In the genomic region with DNA sequence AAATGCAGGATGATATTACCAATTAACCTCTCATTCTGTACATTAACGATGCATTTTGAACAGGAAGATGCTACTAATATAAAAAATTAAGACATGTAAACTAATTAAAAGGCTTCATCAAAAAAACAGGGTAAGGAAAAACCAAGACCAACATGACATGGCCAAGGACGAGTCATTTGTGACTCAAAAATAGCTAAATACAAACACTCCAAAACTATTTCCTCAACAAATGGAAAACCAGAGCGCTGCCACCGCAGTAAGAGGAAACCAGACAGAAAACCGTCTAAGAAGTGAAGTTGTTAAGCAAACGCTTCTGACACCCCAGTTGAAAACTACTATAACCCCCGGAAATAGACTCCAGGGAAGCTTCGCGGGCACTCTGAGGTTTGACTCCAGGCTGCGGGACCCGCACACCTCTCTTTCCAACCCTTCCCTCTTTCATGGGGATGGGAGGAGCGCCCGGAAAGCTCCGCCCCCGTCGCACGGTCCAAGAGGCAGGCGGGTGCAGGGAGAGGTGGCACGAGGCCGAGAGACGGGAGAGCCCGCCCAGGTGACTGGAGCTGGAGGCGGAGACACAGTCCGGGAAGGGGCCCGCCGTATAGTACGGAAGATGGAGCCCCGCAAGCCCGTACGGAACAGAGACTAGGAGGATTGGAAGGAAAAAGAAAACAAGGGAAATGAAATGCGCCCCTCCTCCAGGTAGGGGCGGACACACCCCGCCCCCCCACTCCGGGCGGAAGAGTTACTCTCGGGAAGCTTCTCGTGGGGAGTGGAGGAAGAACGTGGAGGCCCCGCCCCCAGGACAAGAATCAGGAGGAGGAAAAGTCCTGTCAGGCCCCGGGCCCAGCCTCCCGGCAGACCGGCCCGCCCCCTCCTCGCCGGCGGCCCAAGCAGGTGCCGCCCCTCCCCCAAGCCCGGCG, we compare ENCODE assay signal across 1 cellular context.
TF ChIP-seq lines count a peak whose summit lies in the region.

No MANE protein-coding gene starts in this region.

TF ChIP-seq in HepG2, 621 proteins besides CTCF, POLR2A, EP300 and RAD21 (continued from another document and continues in another):
- TF ChIP-seq RERE (CRISPR knock-in tag; IDR thresholded peaks at IDR 0.05; ENCODE audit: low read depth) (no peak), NR0B2 (CRISPR knock-in tag; IDR thresholded peaks at IDR 0.05) (no peak), TEF (CRISPR knock-in tag; IDR thresholded peaks at IDR 0.05) (no peak), KDM4B (CRISPR knock-in tag; IDR thresholded peaks at IDR 0.05) (no peak), ZNF460 (CRISPR knock-in tag; IDR thresholded peaks at IDR 0.05; ENCODE audit: borderline replicate concordance) (no peak), RARG (CRISPR knock-in tag; IDR thresholded peaks at IDR 0.05; ENCODE audit: low read depth) (no peak), REXO4 (CRISPR knock-in tag; IDR thresholded peaks at IDR 0.05; ENCODE audit: borderline replicate concordance) (no peak), MED1 (CRISPR knock-in tag; IDR thresholded peaks at IDR 0.05) (no peak), ZHX1 (CRISPR knock-in tag; IDR thresholded peaks at IDR 0.05; ENCODE audit: low read depth) (no peak), PITX1 (CRISPR knock-in tag; IDR thresholded peaks at IDR 0.05) (no peak), XBP1 (CRISPR knock-in tag; IDR thresholded peaks at IDR 0.05) (no peak), RNF2 (conservative IDR thresholded peaks at IDR 0.05; ENCODE audit: low read depth) (0 out of 2 replicates have a peak, but pooled peaks have one; percentile 55), ZNF557 (CRISPR knock-in tag; IDR thresholded peaks at IDR 0.05) (no peak), KMT2B (CRISPR knock-in tag; IDR thresholded peaks at IDR 0.05) (peak; percentile 56), UBTF (CRISPR knock-in tag; IDR thresholded peaks at IDR 0.05) (no peak), MXD1 (CRISPR knock-in tag; IDR thresholded peaks at IDR 0.05) (no peak), RBFOX2 (IDR thresholded peaks at IDR 0.05; ENCODE audit: low read depth, low read length) (peak; percentile 18; the same call in 1 of the 2 replicates), CHD4 (IDR thresholded peaks at IDR 0.05; ENCODE audit: borderline replicate concordance, low read length) (no peak), ISX (CRISPR knock-in tag; conservative IDR thresholded peaks at IDR 0.05) (no peak), TBX3 (IDR thresholded peaks at IDR 0.05; ENCODE audit: borderline replicate concordance) (no peak), ZNF256 (CRISPR knock-in tag; conservative IDR thresholded peaks at IDR 0.05) (no peak), PAWR (CRISPR knock-in tag; IDR thresholded peaks at IDR 0.05; ENCODE audit: borderline replicate concordance) (no peak), SIN3A (IDR thresholded peaks at IDR 0.05; ENCODE audit: borderline replicate concordance, low read depth, low read length) (peak; percentile 88; the same call in 1 of the 2 replicates), IKZF4 (CRISPR knock-in tag; IDR thresholded peaks at IDR 0.05; ENCODE audit: borderline replicate concordance, low read depth, not compliant biosample characterization) (no peak), ZNF883 (CRISPR knock-in tag; IDR thresholded peaks at IDR 0.05; ENCODE audit: not compliant biosample characterization) (no peak), ZNF17 (CRISPR knock-in tag; IDR thresholded peaks at IDR 0.05) (no peak), ZNF670 (CRISPR knock-in tag; IDR thresholded peaks at IDR 0.05; ENCODE audit: borderline replicate concordance) (no peak), MTF2 (CRISPR knock-in tag; IDR thresholded peaks at IDR 0.05; ENCODE audit: borderline replicate concordance) (no peak)
- TF ChIP-seq, protein P1, sequence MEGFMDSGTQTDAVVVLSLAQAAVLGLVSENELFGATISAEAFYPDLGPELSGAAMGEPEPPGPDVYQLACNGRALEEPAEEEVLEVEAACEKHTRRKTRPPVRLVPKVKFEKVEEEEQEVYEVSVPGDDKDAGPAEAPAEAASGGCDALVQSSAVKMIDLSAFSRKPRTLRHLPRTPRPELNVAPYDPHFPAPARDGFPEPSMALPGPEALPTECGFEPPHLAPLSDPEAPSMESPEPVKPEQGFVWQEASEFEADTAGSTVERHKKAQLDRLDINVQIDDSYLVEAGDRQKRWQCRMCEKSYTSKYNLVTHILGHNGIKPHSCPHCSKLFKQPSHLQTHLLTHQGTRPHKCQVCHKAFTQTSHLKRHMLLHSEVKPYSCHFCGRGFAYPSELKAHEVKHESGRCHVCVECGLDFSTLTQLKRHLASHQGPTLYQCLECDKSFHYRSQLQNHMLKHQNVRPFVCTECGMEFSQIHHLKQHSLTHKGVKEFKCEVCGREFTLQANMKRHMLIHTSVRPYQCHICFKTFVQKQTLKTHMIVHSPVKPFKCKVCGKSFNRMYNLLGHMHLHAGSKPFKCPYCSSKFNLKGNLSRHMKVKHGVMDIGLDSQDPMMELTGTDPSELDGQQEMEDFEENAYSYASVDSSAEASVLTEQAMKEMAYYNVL (CRISPR knock-in tag; IDR thresholded peaks at IDR 0.05; ENCODE audit: borderline replicate concordance): peak; percentile 65; the same call in 1 of the 2 replicates
- TF ChIP-seq, protein P2, sequence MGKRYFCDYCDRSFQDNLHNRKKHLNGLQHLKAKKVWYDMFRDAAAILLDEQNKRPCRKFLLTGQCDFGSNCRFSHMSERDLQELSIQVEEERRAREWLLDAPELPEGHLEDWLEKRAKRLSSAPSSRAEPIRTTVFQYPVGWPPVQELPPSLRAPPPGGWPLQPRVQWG (CRISPR knock-in tag; IDR thresholded peaks at IDR 0.05; ENCODE audit: borderline replicate concordance, low read depth): no peak
- TF ChIP-seq, protein P3, sequence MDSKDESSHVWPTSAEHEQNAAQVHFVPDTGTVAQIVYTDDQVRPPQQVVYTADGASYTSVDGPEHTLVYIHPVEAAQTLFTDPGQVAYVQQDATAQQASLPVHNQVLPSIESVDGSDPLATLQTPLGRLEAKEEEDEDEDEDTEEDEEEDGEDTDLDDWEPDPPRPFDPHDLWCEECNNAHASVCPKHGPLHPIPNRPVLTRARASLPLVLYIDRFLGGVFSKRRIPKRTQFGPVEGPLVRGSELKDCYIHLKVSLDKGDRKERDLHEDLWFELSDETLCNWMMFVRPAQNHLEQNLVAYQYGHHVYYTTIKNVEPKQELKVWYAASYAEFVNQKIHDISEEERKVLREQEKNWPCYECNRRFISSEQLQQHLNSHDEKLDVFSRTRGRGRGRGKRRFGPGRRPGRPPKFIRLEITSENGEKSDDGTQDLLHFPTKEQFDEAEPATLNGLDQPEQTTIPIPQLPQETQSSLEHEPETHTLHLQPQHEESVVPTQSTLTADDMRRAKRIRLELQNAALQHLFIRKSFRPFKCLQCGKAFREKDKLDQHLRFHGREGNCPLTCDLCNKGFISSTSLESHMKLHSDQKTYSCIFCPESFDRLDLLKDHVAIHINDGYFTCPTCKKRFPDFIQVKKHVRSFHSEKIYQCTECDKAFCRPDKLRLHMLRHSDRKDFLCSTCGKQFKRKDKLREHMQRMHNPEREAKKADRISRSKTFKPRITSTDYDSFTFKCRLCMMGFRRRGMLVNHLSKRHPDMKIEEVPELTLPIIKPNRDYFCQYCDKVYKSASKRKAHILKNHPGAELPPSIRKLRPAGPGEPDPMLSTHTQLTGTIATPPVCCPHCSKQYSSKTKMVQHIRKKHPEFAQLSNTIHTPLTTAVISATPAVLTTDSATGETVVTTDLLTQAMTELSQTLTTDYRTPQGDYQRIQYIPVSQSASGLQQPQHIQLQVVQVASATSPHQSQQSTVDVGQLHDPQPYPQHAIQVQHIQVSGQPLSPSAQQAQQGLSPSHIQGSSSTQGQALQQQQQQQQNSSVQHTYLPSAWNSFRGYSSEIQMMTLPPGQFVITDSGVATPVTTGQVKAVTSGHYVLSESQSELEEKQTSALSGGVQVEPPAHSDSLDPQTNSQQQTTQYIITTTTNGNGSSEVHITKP (CRISPR knock-in tag; IDR thresholded peaks at IDR 0.05; ENCODE audit: low read depth): peak; percentile 98
- TF ChIP-seq, protein P4, sequence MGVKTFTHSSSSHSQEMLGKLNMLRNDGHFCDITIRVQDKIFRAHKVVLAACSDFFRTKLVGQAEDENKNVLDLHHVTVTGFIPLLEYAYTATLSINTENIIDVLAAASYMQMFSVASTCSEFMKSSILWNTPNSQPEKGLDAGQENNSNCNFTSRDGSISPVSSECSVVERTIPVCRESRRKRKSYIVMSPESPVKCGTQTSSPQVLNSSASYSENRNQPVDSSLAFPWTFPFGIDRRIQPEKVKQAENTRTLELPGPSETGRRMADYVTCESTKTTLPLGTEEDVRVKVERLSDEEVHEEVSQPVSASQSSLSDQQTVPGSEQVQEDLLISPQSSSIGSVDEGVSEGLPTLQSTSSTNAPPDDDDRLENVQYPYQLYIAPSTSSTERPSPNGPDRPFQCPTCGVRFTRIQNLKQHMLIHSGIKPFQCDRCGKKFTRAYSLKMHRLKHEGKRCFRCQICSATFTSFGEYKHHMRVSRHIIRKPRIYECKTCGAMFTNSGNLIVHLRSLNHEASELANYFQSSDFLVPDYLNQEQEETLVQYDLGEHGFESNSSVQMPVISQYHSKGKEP (CRISPR knock-in tag; IDR thresholded peaks at IDR 0.05): no peak
